8 cellular contexts compared by ENCODE assay signal in genomic region chr1:31154000-31154631, GRCh38.
DNase-seq lines count a peak whose midpoint lies in the region; ATAC-seq and TF ChIP-seq lines count a peak whose summit lies in the region.

No MANE protein-coding gene starts in this region.

- peaks cover 3% of the 10 kb centered on the region for H3K27me3 Mint-ChIP-seq in brain

- peaks cover 0 to 11% (median 0%) of the 10 kb centered on the region in 12 donors for H3K9me3 ChIP-seq in heart left ventricle
- H3K9me3 ChIP-seq in mesenchymal stem cell (ENCODE audit: control insufficient read depth, low read length) = no peaks in the 10 kb centered on the region
- no peaks in the 10 kb centered on the region for H3K9me3 ChIP-seq in uterus

- no peaks in the 10 kb centered on the region for H3K27me3 ChIP-seq in heart left ventricle
- H3K27me3 ChIP-seq in mesenchymal stem cell (ENCODE audit: control insufficient read depth in 1 of 2, insufficient read depth in 1 of 2, low read length in 2 of 2) = no peaks in the 10 kb centered on the region
- H3K27me3 ChIP-seq in uterus = no peaks in the 10 kb centered on the region

- 73 to 87% (median 84%) methylated on average over 19 of the region's 19 CpGs for WGBS in heart left ventricle, 4 donors
- 88% methylated on average over 17 of the region's 19 CpGs for WGBS in mesenchymal stem cell

- no peak overlapping the region for H2AFZ ChIP-seq in mesenchymal stem cell (ENCODE audit: low read depth, low read length)

- peak overlapping the region; percentile 84 to 88 (median 85) for H3K4me3 Mint-ChIP-seq in brain

- peak overlapping the region; percentile 69 for H2BK120ac ChIP-seq in mesenchymal stem cell (ENCODE audit: low read depth, low read length)

- no peak overlapping the region for H2BK12ac ChIP-seq in mesenchymal stem cell (ENCODE audit: low read length in 2 of 2)

- peak overlapping the region; percentile 93 for H4K91ac ChIP-seq in mesenchymal stem cell (ENCODE audit: low read length)

- no peak for TF ChIP-seq CTCF in heart left ventricle (IDR thresholded peaks at IDR 0.05)
- TF ChIP-seq CTCF in brain (conservative IDR thresholded peaks at IDR 0.05) = no peak
- no peak for TF ChIP-seq CTCF in uterus (IDR thresholded peaks at IDR 0.05)

- H3K79me1 ChIP-seq in mesenchymal stem cell (replicated peaks; ENCODE audit: low read length, poor library complexity, severe bottlenecking) = peaks cover 1% of the 10 kb centered on the region

- peak overlapping the region; percentile 99 for H4K8ac ChIP-seq in mesenchymal stem cell (ENCODE audit: low read length)

- peak overlapping the region; percentile 84 for H3K4me2 ChIP-seq in mesenchymal stem cell (ENCODE audit: low read length, poor library complexity, severe bottlenecking)

- H3K18ac ChIP-seq in mesenchymal stem cell (ENCODE audit: low read depth in 1 of 2, low read length in 2 of 2) = peak overlapping the region; percentile 71 to 82

- DNase-seq in heart left ventricle = no peak
- DNase-seq in Right ventricle myocardium superior = no peak
- no peak for DNase-seq in mesenchymal stem cell
- no peak for DNase-seq in uterus
- no peak for DNase-seq in GM19240 (ENCODE audit: insufficient read length, low spot score)

- peaks cover 27% of the 10 kb centered on the region for H3K4me1 Mint-ChIP-seq in brain

- peak overlapping the region; percentile 81 for H3K9ac ChIP-seq in mesenchymal stem cell (ENCODE audit: low read length)

- ATAC-seq in heart left ventricle (no peak), Right ventricle myocardium superior (ENCODE audit: poor library complexity) (no peak), HG02981 (IDR thresholded peaks at IDR 0.05; ENCODE audit: unreplicated experiment) (no peak), HG03439 (IDR thresholded peaks at IDR 0.05; ENCODE audit: unreplicated experiment) (no peak)

- H3K27ac ChIP-seq in heart left ventricle (peak overlapping the region in 11 of 12 donors; percentile 36 to 81 (median 66)), mesenchymal stem cell (ENCODE audit: low read length, poor library complexity, severe bottlenecking) (peak overlapping the region; percentile 53), uterus (peak overlapping the region in 1 of 2 donors; percentile 84)

- no peaks in the 10 kb centered on the region for H3K9me3 Mint-ChIP-seq in brain

- H3K14ac ChIP-seq in mesenchymal stem cell (ENCODE audit: low read length in 2 of 2) = no peak overlapping the region

- no peak overlapping the region for H3K23ac ChIP-seq in mesenchymal stem cell (ENCODE audit: low read length in 2 of 2)

- H3K4ac ChIP-seq in mesenchymal stem cell (ENCODE audit: low read depth in 1 of 2, low read length in 2 of 2) = peak overlapping the region; percentile 62 to 88

- no peak for TF ChIP-seq POLR2A in heart left ventricle (IDR thresholded peaks at IDR 0.05)
- no peak for TF ChIP-seq POLR2A in uterus (IDR thresholded peaks at IDR 0.05)

- no peak overlapping the region for H2BK15ac ChIP-seq in mesenchymal stem cell (ENCODE audit: low read depth, poor library complexity, severe bottlenecking)

- H3K36me3 Mint-ChIP-seq in brain = no peaks in the 10 kb centered on the region

- no peaks in the 10 kb centered on the region for H3K36me3 ChIP-seq in heart left ventricle
- no peaks in the 10 kb centered on the region for H3K36me3 ChIP-seq in mesenchymal stem cell (ENCODE audit: control insufficient read depth in 1 of 2, insufficient read depth in 2 of 2, low read depth in 1 of 2, low read length in 2 of 2)
- H3K36me3 ChIP-seq in uterus = no peaks in the 10 kb centered on the region

- H3K27ac Mint-ChIP-seq in brain = peak overlapping the region; percentile 82 to 94 (median 90)

- peak overlapping the region; percentile 87 for H2AK5ac ChIP-seq in mesenchymal stem cell (ENCODE audit: low read length, severe bottlenecking)

- H3K4me3 ChIP-seq in heart left ventricle = peak overlapping the region; percentile 33 to 78 (median 67)
- peak overlapping the region in 1 of 2 experiments; percentile 65 for H3K4me3 ChIP-seq in mesenchymal stem cell (ENCODE audit: insufficient read depth in 1 of 2, low read depth in 1 of 2, low read length in 2 of 2)
- H3K4me3 ChIP-seq in uterus = peak overlapping the region; percentile 65 to 66

- no peak overlapping the region for H2BK5ac ChIP-seq in mesenchymal stem cell (ENCODE audit: low read depth, low read length, poor library complexity, severe bottlenecking)

- H3K4me1 ChIP-seq in heart left ventricle = peaks cover 0 to 11% (median 6%) of the 10 kb centered on the region in 12 donors
- H3K4me1 ChIP-seq in mesenchymal stem cell (ENCODE audit: control insufficient read depth, insufficient read depth, low read depth, low read length) = peaks cover 2% of the 10 kb centered on the region
- peaks cover 0 to 4% of the 10 kb centered on the region in 2 donors for H3K4me1 ChIP-seq in uterus

- intact Hi-C loops in heart left ventricle (cut with DNase I) (loop anchor here in 3 of 10 donors (10.0 kb wide), 3 partner anchors 89 to 189 kb away; partner anchors contain the start of gene PUM1 (in 3 of the 3)), Right ventricle myocardium superior (cut with DNase I) (no loop called here), uterus (cut with DNase I; ENCODE audit: low total_unique reads) (no loop called here)
